17 cellular contexts compared by ENCODE assay signal in genomic region chr10:91653214-91653875, GRCh38. TPM values are rescaled to one million over a fixed set of nuclear protein-coding genes. Genes with fewer than 3 reads are reported as not detected.
DNase-seq lines count a peak whose midpoint lies in the region; ATAC-seq and TF ChIP-seq lines count a peak whose summit lies in the region.
"Had no signal": no experiment of that assay in that cellular context is flagged by ENCODE, and none has a peak within 500 bp of the region (broad histone marks: within the 10 kb centered on the region; RNA-seq: fewer than 3 reads in every experiment).

No MANE protein-coding gene starts in this region.

- TF ChIP-seq CTCF in cardiac fibroblast (IDR thresholded peaks at IDR 0.05; ENCODE audit: low read depth, low read length) (no peak), sigmoid colon (IDR thresholded peaks at IDR 0.05) (no peak)

- H3K4me1 ChIP-seq in sigmoid colon = peaks cover 0 to 9% (median 0%) of the 10 kb centered on the region in 4 donors
- H3K4me1 ChIP-seq: esophagus muscularis mucosa, upper lobe of left lung had no signal

- 87% methylated on average over 6 of the region's 6 CpGs for WGBS in sigmoid colon, 2 donors

- in situ Hi-C loops in ACHN (cut with HindIII; ENCODE audit: low pct_ligation_motif_present, low pct_unique_long_range_greater_than_20kb, low sequenced_read_pairs) = no loop called here

- no peak for ATAC-seq in HG02642 (IDR thresholded peaks at IDR 0.05; ENCODE audit: poor library complexity, unreplicated experiment)

- no peaks in the 10 kb centered on the region for H3K27me3 ChIP-seq in sigmoid colon
- H3K27me3 ChIP-seq: esophagus muscularis mucosa, upper lobe of left lung had no signal

- no peaks in the 10 kb centered on the region for H3K36me3 ChIP-seq in sigmoid colon
- H3K36me3 ChIP-seq: esophagus muscularis mucosa, upper lobe of left lung had no signal

- H3K9me3 ChIP-seq in sigmoid colon = peaks cover 0 to 2% (median 0%) of the 10 kb centered on the region in 4 donors
- H3K9me3 ChIP-seq: esophagus muscularis mucosa, upper lobe of left lung had no signal

- TF ChIP-seq EP300 in sigmoid colon (IDR thresholded peaks at IDR 0.05) = no peak

- H3K4me3 ChIP-seq in cardiac fibroblast (replicated peaks in 1 of 2; ENCODE audit: low read depth in 2 of 2, low read length in 2 of 2) (no peak overlapping the region), sigmoid colon (no peak overlapping the region)
- H3K4me3 ChIP-seq: esophagus muscularis mucosa, upper lobe of left lung had no signal

- intact Hi-C loops in sigmoid colon (cut with DNase I) = no loop called here

- TF ChIP-seq POLR2A in sigmoid colon (IDR thresholded peaks at IDR 0.05) = no peak

- DNase-seq in ACHN = peak; percentile 77
- DNase-seq in NCI-H226 = peak; percentile 93
- peak; percentile 80 to 90 for DNase-seq in cardiac fibroblast (ENCODE audit: low read depth in 2 of 2)
- DNase-seq in kidney tubule cell (ENCODE audit: low spot score) = peak; percentile 92
- no peak for DNase-seq in sigmoid colon
- DNase-seq in islet precursor cell = no peak
- no peak for DNase-seq in stimulated activated CD4-positive, alpha-beta T cell treated with anti-CD3 and anti-CD28 coated beads, Interleukin-15, amount 100 ng/mL, for 24 hours
- DNase-seq: activated CD4-positive, alpha-beta T cell treated with anti-CD3 and anti-CD28 coated beads, Interleukin-2, amount 50 U/mL, for 48 hours; activated gamma-delta T cell; DMS79; kidney; NCI-H187; nephron progenitor cell; upper lobe of left lung had no signal

- no peak overlapping the region for H3K27ac ChIP-seq in sigmoid colon
- H3K27ac ChIP-seq: esophagus muscularis mucosa, upper lobe of left lung had no signal

RNA-seq across cellular contexts. Expression of gene PPP1R3C, which starts 20.5 kb away (rescaled TPM):
- total RNA-seq in sigmoid colon = 10 to 100 TPM; 23.7 to 40.0 (median 34.4) TPM
- polyA plus RNA-seq in sigmoid colon = 1 to 10 TPM; 1.9 to 4.2 (median 3.2) TPM
- total RNA-seq: T-helper 2 cell treated with Interferon-gamma antibody and Interleukin-4, amounts not matched to agents 100 ng/mL and 5 ng/mL, for 36 hours had no signal

Comparison
In these comparisons a context has a peak if more than half of its experiments do, and no peak if none do; other contexts are left out.
1. DNase-seq: peak in ACHN (single experiment), NCI-H226 (single experiment), cardiac fibroblast (2 of 2) and kidney tubule cell (single experiment); none in sigmoid colon (single experiment), islet precursor cell (single experiment) and stimulated activated CD4-positive, alpha-beta T cell treated with anti-CD3 and anti-CD28 coated beads, Interleukin-15, amount 100 ng/mL, for 24 hours (single experiment).